In genomic region chr2:21059885-21060610, GRCh38 we compare ENCODE assay signal across 20 cellular contexts. TPM values are rescaled to one million over a fixed set of nuclear protein-coding genes. Genes with fewer than 3 reads are reported as not detected.
DNase-seq lines count a peak whose midpoint lies in the region; ATAC-seq, FAIRE-seq and TF ChIP-seq lines count a peak whose summit lies in the region.
"Had no signal": no experiment of that assay in that cellular context is flagged by ENCODE, and none has a peak within 500 bp of the region (broad histone marks: within the 10 kb centered on the region; RNA-seq: fewer than 3 reads in every experiment).

No MANE protein-coding gene starts in this region.

- H3K9me2 ChIP-seq in MM.1S (replicated peaks; ENCODE audit: insufficient read depth, low read length) = no peaks in the 10 kb centered on the region

- no peaks in the 10 kb centered on the region for H3K79me2 ChIP-seq in MM.1S (ENCODE audit: low read length)

- FAIRE-seq in A549 (lab: Jason Lieb, UNC) = no peak
- FAIRE-seq: D721Med, G401.6, GM12891 had no signal

- ATAC-seq in A549 (no peak), GM18861 (IDR thresholded peaks at IDR 0.05; ENCODE audit: unreplicated experiment) (no peak)
- ATAC-seq: CD8-positive, alpha-beta T cell had no signal

- POLR2A ChIA-PET in A549 (lab: Yijun Ruan, JAX) = no interaction called here

- H2AFZ ChIP-seq in MM.1S (ENCODE audit: low read length) = no peak overlapping the region

- no peak for TF ChIP-seq POLR2A in A549 (IDR thresholded peaks at IDR 0.05; ENCODE audit: low read length)

- no peaks in the 10 kb centered on the region for H3F3A ChIP-seq in MM.1S (ENCODE audit: insufficient read depth, low read length)

- H3K9ac ChIP-seq in MM.1S (ENCODE audit: low read length) = no peak overlapping the region
- H3K9ac ChIP-seq: BLaER1 had no signal

- no peaks in the 10 kb centered on the region for H3K36me3 ChIP-seq in MM.1S (replicated peaks; ENCODE audit: insufficient read depth, low read length)
- H3K36me3 ChIP-seq: BE2C, BLaER1 had no signal

- no peak for TF ChIP-seq EP300 in A549 (IDR thresholded peaks at IDR 0.05)

- H3K4me1 ChIP-seq in A549 (no peaks in the 10 kb centered on the region), MM.1S (ENCODE audit: low read length) (no peaks in the 10 kb centered on the region)
- H3K4me1 ChIP-seq: BLaER1 had no signal

- no peak for DNase-seq in A549 (ENCODE audit: low read depth in 1 of 2, low spot score in 1 of 2)
- peak; percentile 27 for DNase-seq in MM.1S
- peak; percentile 9 for DNase-seq in foreskin melanocyte
- DNase-seq in A172 (ENCODE audit: low spot score) = no peak
- DNase-seq: 8988T; ACHN; BE2C; C1 segment of cervical spinal cord; Caco-2; Calu3; CD4-positive, CD25-positive, alpha-beta regulatory T cell; CD8-positive, alpha-beta T cell; DMS79 treated with DMSO at 0.1 percent for 48 hours; GF-D8 had no signal

- TF ChIP-seq CTCF in A549 (IDR thresholded peaks at IDR 0.05) (no peak), MM.1S (IDR thresholded peaks at IDR 0.05; ENCODE audit: low read length) (no peak)

- no peak for TF ChIP-seq RAD21 in A549 (conservative IDR thresholded peaks at IDR 0.05 in 1 of 2, IDR thresholded peaks at IDR 0.05 in 1 of 2)

- CTCF ChIA-PET in A549 (lab: Yijun Ruan, JAX) = interaction anchor here (4.7 kb wide), 1 partner anchor 17 kb away, joined by 18 read pairs; the partner anchor contains the start of gene APOB

- H3K4me2 ChIP-seq in A549 (no peak overlapping the region), MM.1S (ENCODE audit: low read depth, low read length) (no peak overlapping the region)
- H3K4me2 ChIP-seq: BLaER1 had no signal

- H3K27ac ChIP-seq in A549 = no peak overlapping the region
- no peak overlapping the region for H3K27ac ChIP-seq in MM.1S (ENCODE audit: low read length)
- H3K27ac ChIP-seq: BLaER1 had no signal

- H3K27me3 ChIP-seq in MM.1S (replicated peaks; ENCODE audit: insufficient read depth, low read length) = no peaks in the 10 kb centered on the region
- H3K27me3 ChIP-seq: BE2C, BLaER1 had no signal

- H3K4me3 ChIP-seq in A549 (no peak overlapping the region), MM.1S (ENCODE audit: low read length) (no peak overlapping the region)
- H3K4me3 ChIP-seq: BLaER1 had no signal

- H4K20me1 ChIP-seq in MM.1S (ENCODE audit: insufficient read depth, low read length) = no peaks in the 10 kb centered on the region
- H4K20me1 ChIP-seq: BLaER1 had no signal

- H3K9me3 ChIP-seq in A549 (no peaks in the 10 kb centered on the region), MM.1S (replicated peaks; ENCODE audit: insufficient read depth, low read length) (no peaks in the 10 kb centered on the region)
- H3K9me3 ChIP-seq: BE2C, BLaER1, Caco-2 had no signal

- under 1% methylated on average over 3 of the region's 3 CpGs for WGBS in A549 (ENCODE audit: missing lambda C conversion rate)

TF ChIP-seq in A549, 52 proteins besides CTCF, POLR2A, EP300 and RAD21:
- TF ChIP-seq BHLHE40 (IDR thresholded peaks at IDR 0.05; ENCODE audit: low read depth, low read length) (no peak), ZFP36 (IDR thresholded peaks at IDR 0.05; ENCODE audit: borderline replicate concordance, partially characterized antibody) (peak; percentile 22), HEYL (CRISPR knock-in tag; IDR thresholded peaks at IDR 0.05) (no peak)

RNA-seq across cellular contexts. Expression of gene APOB, which starts 16.2 kb away (rescaled TPM):
- polyA plus RNA-seq in A549 (2011; rRNA removed) (under 0.01 TPM in 1 of 2 replicates, not detected in the other), A549 (2017; fragmentation: RNase III; extraction: RNeasy Plus Mini Kit Qiagen cat#74134 plus additional on column Dnase treatment) (not detected in 3 replicates)
- polyA plus RNA-seq in A549 (2012; cell fraction: cytosol; rRNA removed) = not detected in 2 replicates
- polyA plus RNA-seq in A549 (2012; cell fraction: nucleus; rRNA removed) = not detected in 2 replicates
- polyA minus RNA-seq in A549 (2011; rRNA and poly(A)+ RNA removed) = not detected in 2 replicates
- total RNA-seq in A172 (2014; rRNA removed; shearing (Covaris generic)) = not detected in 2 replicates
- total RNA-seq: A673; CD4-positive, CD25-positive, alpha-beta regulatory T cell; CD8-positive, alpha-beta T cell had no signal
- polyA plus RNA-seq: CD4-positive, CD25-positive, alpha-beta regulatory T cell had no signal

Comparison
In these comparisons a context has a peak if more than half of its experiments do, and no peak if none do; other contexts are left out.
1. DNase-seq: peak in MM.1S (single experiment) and foreskin melanocyte (single experiment); none in A549 (0 of 2) and A172 (single experiment).